8 cellular contexts compared by ENCODE assay signal in genomic region chr11:75428301-75428724, GRCh38. TPM values are rescaled to one million over a fixed set of nuclear protein-coding genes. Genes with fewer than 3 reads are reported as not detected.
A peak's percentile ranks its signal among the peaks of the same experiment; 100 is the strongest.
DNase-seq lines count a peak whose midpoint lies in the region; ATAC-seq lines count a peak whose summit lies in the region.

No MANE protein-coding gene starts in this region.

- peak; percentile 35 for DNase-seq in activated gamma-delta T cell treated with Interleukin-2 at 50 U/mL for 16 hours
- no peak for DNase-seq in activated gamma-delta T cell (lab: John Stamatoyannopoulos, UW)
- DNase-seq in NCI-H526 (lab: John Stamatoyannopoulos, UW), result peak; percentile 93 to 97
- DNase-seq in activated T-cell treated with anti-CD3 and anti-CD28 coated beads, Interleukin-2, amount 50 U/mL, for 24 hours, result peak; percentile 67
- DNase-seq in natural killer cell treated with Interleukin-12 subunit alpha and Interleukin-12 subunit beta and Interleukin-15 and Interleukin-18, amount 100 ng/mL, for 72 hours (ENCODE audit: low spot score), result peak; percentile 82
- peak; percentile 65 for DNase-seq in stimulated activated naive CD8-positive, alpha-beta T cell treated with anti-CD3 and anti-CD28 coated beads, Interleukin-15, Interleukin-2, amounts not matched to agents 100 U/mL and 50 U/mL, for 24 hours

- ATAC-seq in esophagus mucosa, result peak; percentile 65
- ATAC-seq in natural killer cell treated with Interleukin-12 subunit alpha and Interleukin-12 subunit beta and Interleukin-15 and Interleukin-18, amount 100 ng/mL, for 72 hours, result peak; percentile 67 to 76
- peak; percentile 48 for ATAC-seq in stimulated activated naive CD8-positive, alpha-beta T cell treated with anti-CD3 and anti-CD28 coated beads, Interleukin-15, Interleukin-2, amounts not matched to agents 100 U/mL and 50 U/mL, for 24 hours
- ATAC-seq in GM21717 (IDR thresholded peaks at IDR 0.05; ENCODE audit: unreplicated experiment), result no peak

- no peak overlapping the region for H3K27ac Mint-ChIP-seq in activated T-cell treated with anti-CD3 and anti-CD28 coated beads, Interleukin-2, amount 50 U/mL, for 24 hours
- H3K27ac Mint-ChIP-seq in natural killer cell treated with Interleukin-12 subunit alpha and Interleukin-12 subunit beta and Interleukin-15 and Interleukin-18, amount 100 ng/mL, for 72 hours, result no peak overlapping the region

- peaks cover 23% of the 10 kb centered on the region for H3K4me1 Mint-ChIP-seq in activated T-cell treated with anti-CD3 and anti-CD28 coated beads, Interleukin-2, amount 50 U/mL, for 24 hours (ENCODE audit: low read depth)
- peaks cover 18 to 25% of the 10 kb centered on the region in 2 donors for H3K4me1 Mint-ChIP-seq in natural killer cell treated with Interleukin-12 subunit alpha and Interleukin-12 subunit beta and Interleukin-15 and Interleukin-18, amount 100 ng/mL, for 72 hours (ENCODE audit: low read depth in 2 of 2)

- peaks cover 51% of the 10 kb centered on the region for H3K27me3 Mint-ChIP-seq in activated T-cell treated with anti-CD3 and anti-CD28 coated beads, Interleukin-2, amount 50 U/mL, for 24 hours
- peaks cover 28 to 35% of the 10 kb centered on the region in 2 donors for H3K27me3 Mint-ChIP-seq in natural killer cell treated with Interleukin-12 subunit alpha and Interleukin-12 subunit beta and Interleukin-15 and Interleukin-18, amount 100 ng/mL, for 72 hours

- peaks cover 7% of the 10 kb centered on the region for H3K9me3 Mint-ChIP-seq in activated T-cell treated with anti-CD3 and anti-CD28 coated beads, Interleukin-2, amount 50 U/mL, for 24 hours
- no peaks in the 10 kb centered on the region for H3K9me3 Mint-ChIP-seq in natural killer cell treated with Interleukin-12 subunit alpha and Interleukin-12 subunit beta and Interleukin-15 and Interleukin-18, amount 100 ng/mL, for 72 hours

- no peak overlapping the region for H3K4me3 Mint-ChIP-seq in activated T-cell treated with anti-CD3 and anti-CD28 coated beads, Interleukin-2, amount 50 U/mL, for 24 hours
- H3K4me3 Mint-ChIP-seq in natural killer cell treated with Interleukin-12 subunit alpha and Interleukin-12 subunit beta and Interleukin-15 and Interleukin-18, amount 100 ng/mL, for 72 hours, result peak overlapping the region; percentile 76

- peaks cover 4% of the 10 kb centered on the region for H3K36me3 Mint-ChIP-seq in activated T-cell treated with anti-CD3 and anti-CD28 coated beads, Interleukin-2, amount 50 U/mL, for 24 hours (ENCODE audit: low read depth)
- no peaks in the 10 kb centered on the region for H3K36me3 Mint-ChIP-seq in natural killer cell treated with Interleukin-12 subunit alpha and Interleukin-12 subunit beta and Interleukin-15 and Interleukin-18, amount 100 ng/mL, for 72 hours

RNA-seq across cellular contexts. Expression of gene KLHL35, which starts 4.7 kb away (rescaled TPM):
- 0.84 TPM for total RNA-seq in esophagus mucosa
- 1 to 10 TPM in 1 of 2 donors, under 1 TPM in 1; 0.62 to 1.5 TPM for total RNA-seq in natural killer cell treated with Interleukin-12 subunit alpha and Interleukin-12 subunit beta and Interleukin-15 and Interleukin-18, amount 100 ng/mL, for 72 hours

RNA-seq across cellular contexts. Expression of gene RPS3, which starts 29.0 kb away (rescaled TPM):
- total RNA-seq in esophagus mucosa, result 2,660 TPM
- 1,000 to 10,000 TPM; 2,083 to 2,343 TPM for total RNA-seq in natural killer cell treated with Interleukin-12 subunit alpha and Interleukin-12 subunit beta and Interleukin-15 and Interleukin-18, amount 100 ng/mL, for 72 hours
